1 cellular context compared by ENCODE assay signal in the genomic region with DNA sequence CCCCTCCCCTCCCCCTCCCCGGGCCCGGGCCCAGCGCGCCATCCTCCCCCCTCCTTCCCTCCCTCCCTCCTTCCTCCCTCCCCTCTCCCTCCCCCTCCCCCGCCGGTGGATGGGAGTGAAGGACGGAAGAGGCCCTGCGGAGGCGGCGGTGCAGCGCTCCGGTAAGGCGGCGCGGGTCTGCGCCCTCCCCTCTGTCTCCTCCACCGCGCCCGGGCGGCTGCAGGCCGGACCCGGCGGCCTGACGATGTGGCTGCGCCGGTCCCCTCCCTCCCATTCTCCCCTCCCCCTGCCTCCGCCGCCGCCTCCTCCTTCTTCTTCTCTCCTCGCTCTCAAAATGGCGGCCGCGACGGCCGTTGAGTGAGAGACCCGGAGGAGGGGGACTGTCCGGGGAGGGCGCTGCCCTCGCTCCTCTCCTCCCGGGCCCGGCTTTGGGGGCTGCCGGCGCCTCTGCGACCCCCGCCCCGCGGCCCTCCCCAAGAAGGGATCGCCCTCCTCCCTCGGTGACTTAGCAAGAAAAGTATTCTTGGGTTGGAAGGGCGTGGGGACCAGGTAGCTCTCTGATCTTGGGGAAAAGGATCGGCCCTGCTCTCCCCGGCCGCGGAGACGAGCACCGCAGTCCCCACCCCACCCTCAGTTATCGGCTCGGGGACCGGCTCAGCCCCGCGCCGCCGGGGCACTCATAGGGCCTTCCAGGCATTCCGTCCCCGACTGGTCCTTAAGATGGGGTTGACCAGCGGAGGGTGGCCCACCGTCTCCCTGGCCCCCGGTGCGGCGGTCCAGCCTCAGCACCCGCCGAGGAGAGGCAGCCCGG.
TF ChIP-seq lines count a peak whose summit lies in the region.

No MANE protein-coding gene starts in this region.

TF ChIP-seq in HepG2, 621 proteins besides CTCF, POLR2A, EP300 and RAD21 (continued from another document):
- TF ChIP-seq, protein P1, sequence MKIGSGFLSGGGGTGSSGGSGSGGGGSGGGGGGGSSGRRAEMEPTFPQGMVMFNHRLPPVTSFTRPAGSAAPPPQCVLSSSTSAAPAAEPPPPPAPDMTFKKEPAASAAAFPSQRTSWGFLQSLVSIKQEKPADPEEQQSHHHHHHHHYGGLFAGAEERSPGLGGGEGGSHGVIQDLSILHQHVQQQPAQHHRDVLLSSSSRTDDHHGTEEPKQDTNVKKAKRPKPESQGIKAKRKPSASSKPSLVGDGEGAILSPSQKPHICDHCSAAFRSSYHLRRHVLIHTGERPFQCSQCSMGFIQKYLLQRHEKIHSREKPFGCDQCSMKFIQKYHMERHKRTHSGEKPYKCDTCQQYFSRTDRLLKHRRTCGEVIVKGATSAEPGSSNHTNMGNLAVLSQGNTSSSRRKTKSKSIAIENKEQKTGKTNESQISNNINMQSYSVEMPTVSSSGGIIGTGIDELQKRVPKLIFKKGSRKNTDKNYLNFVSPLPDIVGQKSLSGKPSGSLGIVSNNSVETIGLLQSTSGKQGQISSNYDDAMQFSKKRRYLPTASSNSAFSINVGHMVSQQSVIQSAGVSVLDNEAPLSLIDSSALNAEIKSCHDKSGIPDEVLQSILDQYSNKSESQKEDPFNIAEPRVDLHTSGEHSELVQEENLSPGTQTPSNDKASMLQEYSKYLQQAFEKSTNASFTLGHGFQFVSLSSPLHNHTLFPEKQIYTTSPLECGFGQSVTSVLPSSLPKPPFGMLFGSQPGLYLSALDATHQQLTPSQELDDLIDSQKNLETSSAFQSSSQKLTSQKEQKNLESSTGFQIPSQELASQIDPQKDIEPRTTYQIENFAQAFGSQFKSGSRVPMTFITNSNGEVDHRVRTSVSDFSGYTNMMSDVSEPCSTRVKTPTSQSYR (CRISPR knock-in tag; IDR thresholded peaks at IDR 0.05; ENCODE audit: borderline replicate concordance), result 0 out of 2 replicates have a peak, but pooled peaks have one; percentile 2
- TF ChIP-seq SNAI1 (CRISPR knock-in tag; IDR thresholded peaks at IDR 0.05; ENCODE audit: borderline replicate concordance) (0 out of 2 replicates have a peak, but pooled peaks have one; percentile 32), MAZ (IDR thresholded peaks at IDR 0.05; ENCODE audit: borderline replicate concordance, low read depth, low read length) (0 out of 2 replicates have a peak, but pooled peaks have one; percentile 63), MAZ (CRISPR knock-in tag; IDR thresholded peaks at IDR 0.05; ENCODE audit: low read depth) (no peak), ZNF263 (CRISPR knock-in tag; IDR thresholded peaks at IDR 0.05) (no peak), SOX6 (IDR thresholded peaks at IDR 0.05) (no peak), SOX6 (CRISPR knock-in tag; IDR thresholded peaks at IDR 0.05) (0 out of 2 replicates have a peak, but pooled peaks have one; percentile 23), ZNF776 (CRISPR knock-in tag; IDR thresholded peaks at IDR 0.05) (0 out of 2 replicates have a peak, but pooled peaks have one; percentile 15), ZNF12 (CRISPR knock-in tag; IDR thresholded peaks at IDR 0.05) (no peak), KMT2A (CRISPR knock-in tag; IDR thresholded peaks at IDR 0.05) (peak; percentile 11; the same call in 1 of the 2 replicates), HNRNPK (IDR thresholded peaks at IDR 0.05; ENCODE audit: low read depth, low read length, poor library complexity, severe bottlenecking) (peak; percentile 74), ETV5 (CRISPR knock-in tag; IDR thresholded peaks at IDR 0.05; ENCODE audit: borderline replicate concordance) (no peak), ELF1 (CRISPR knock-in tag; IDR thresholded peaks at IDR 0.05) (0 out of 2 replicates have a peak, but pooled peaks have one; percentile 4), SAP130 (CRISPR knock-in tag; IDR thresholded peaks at IDR 0.05; ENCODE audit: low read depth) (peak; percentile 32; the same call in 1 of the 2 replicates), ZSCAN22 (CRISPR knock-in tag; IDR thresholded peaks at IDR 0.05) (0 out of 2 replicates have a peak, but pooled peaks have one; percentile 30)
